Comparison of ENCODE assay signal across 8 cellular contexts in the genomic region with DNA sequence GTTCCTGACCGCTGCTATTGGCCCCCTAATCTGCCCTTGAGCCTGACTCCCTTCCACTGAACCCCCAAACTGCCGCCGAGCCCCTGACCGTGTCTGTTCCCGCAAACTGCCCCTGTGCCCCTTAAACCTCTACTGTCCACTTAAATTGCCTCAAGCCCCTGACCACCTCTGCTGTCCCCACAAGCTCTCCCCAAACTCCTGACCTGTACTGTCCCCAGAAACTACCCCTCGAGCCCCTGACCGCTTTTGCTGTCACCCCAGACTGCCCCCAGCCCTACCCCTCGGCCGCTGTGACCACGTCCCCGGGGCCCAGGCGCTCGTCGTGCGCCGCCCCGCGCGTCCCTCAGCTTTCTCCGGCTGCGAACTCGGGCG. TPM values are rescaled to one million over a fixed set of nuclear protein-coding genes. Genes with fewer than 3 reads are reported as not detected.
A peak's percentile ranks its signal among the peaks of the same experiment; 100 is the strongest.
DNase-seq lines count a peak whose midpoint lies in the region; ATAC-seq and TF ChIP-seq lines count a peak whose summit lies in the region.

No MANE protein-coding gene starts in this region.

- BruUV-seq in Panc1 (replicated peaks; lab: Mats Ljungman, UMichigan) = no TSS peak

- H3K36me3 ChIP-seq in GM06990 (ENCODE audit: control insufficient read depth, insufficient read depth, low read length) (no peaks in the 10 kb centered on the region; the same call in 1 of the 2 replicates), Panc1 (ENCODE audit: control insufficient read depth, insufficient read depth, low read length) (peaks cover 3% of the 10 kb centered on the region; the same call in 1 of the 2 replicates), esophagus muscularis mucosa (peaks cover 0 to 5% (median 2%) of the 10 kb centered on the region in 4 donors), trophoblast cell (ENCODE audit: control insufficient read depth in 1 of 2, insufficient read depth in 2 of 2, low read length in 2 of 2) (peaks cover 2 to 4% of the 10 kb centered on the region in 2 experiments)

- peaks cover 2% of the 10 kb centered on the region; the same call in 1 of the 2 replicates for H3K4me1 ChIP-seq in Panc1 (ENCODE audit: control insufficient read depth, insufficient read depth, low read length)
- peaks cover 22 to 29% (median 24%) of the 10 kb centered on the region in 4 donors for H3K4me1 ChIP-seq in esophagus muscularis mucosa
- peaks cover 8 to 9% of the 10 kb centered on the region in 2 experiments for H3K4me1 ChIP-seq in trophoblast cell (ENCODE audit: control insufficient read depth in 1 of 2, insufficient read depth in 2 of 2, low read length in 2 of 2)

- H2BK5ac ChIP-seq in trophoblast cell (ENCODE audit: low read depth, low read length, poor library complexity) = no peak overlapping the region

- TF ChIP-seq EP300 in esophagus muscularis mucosa (IDR thresholded peaks at IDR 0.05) = no peak

- WGBS in esophagus muscularis mucosa = 5% methylated on average over 20 of the region's 23 CpGs
- no CpG with 5 or more reads among the region's 23 CpGs for WGBS in trophoblast cell (ENCODE audit: extremely low coverage, insufficient coverage, insufficient read length)

- intact Hi-C loops in Panc1 (cut with micrococcal nuclease; ENCODE audit: unreplicated experiment) = no loop called here
- intact Hi-C loops in esophagus muscularis mucosa (cut with DNase I) = loop anchor here (5.0 kb wide), 1 partner anchor 42 kb away; a partner anchor contains a TSS

- H3K27me3 ChIP-seq in GM06990 (replicated peaks; ENCODE audit: control insufficient read depth, insufficient read depth, low read length) (no peaks in the 10 kb centered on the region), Panc1 (ENCODE audit: control insufficient read depth, insufficient read depth, low read length) (no peaks in the 10 kb centered on the region), esophagus muscularis mucosa (no peaks in the 10 kb centered on the region), trophoblast cell (ENCODE audit: insufficient read depth, low read length) (no peaks in the 10 kb centered on the region)

- no peak overlapping the region for H3K23ac ChIP-seq in trophoblast cell (ENCODE audit: low read length)

- no peak overlapping the region for H2AK5ac ChIP-seq in trophoblast cell (ENCODE audit: low read length)

- no peak overlapping the region for H2BK120ac ChIP-seq in trophoblast cell (ENCODE audit: insufficient read depth, low read length, poor library complexity)

- no peak overlapping the region for H3K4ac ChIP-seq in trophoblast cell (ENCODE audit: low read depth, low read length)

- H3K9me3 ChIP-seq in Panc1 (ENCODE audit: control insufficient read depth, insufficient read depth, low read depth, low read length) (no peaks in the 10 kb centered on the region), esophagus muscularis mucosa (no peaks in the 10 kb centered on the region), trophoblast cell (ENCODE audit: insufficient read depth, low read depth, low read length) (peaks cover 3% of the 10 kb centered on the region)

- H3K9ac ChIP-seq in trophoblast cell (ENCODE audit: low read length) = peak overlapping the region; percentile 38

- peaks cover 4% of the 10 kb centered on the region for H3K79me1 ChIP-seq in trophoblast cell (ENCODE audit: low read length)

- peak overlapping the region; percentile 42 for H3K14ac ChIP-seq in trophoblast cell (ENCODE audit: low read length)

- no peak overlapping the region for H2BK12ac ChIP-seq in trophoblast cell (ENCODE audit: low read length)

- in situ Hi-C loops in Panc1 (cut with HindIII; ENCODE audit: low pct_unique_long_range_greater_than_20kb, low sequenced_read_pairs) = no loop called here
- in situ Hi-C loops in GM13976 (cut with MboI; ENCODE audit: low sequenced_read_pairs, unreplicated experiment) = no loop called here

- POLR2A ChIA-PET in Panc1 (lab: Charles Lee) = no interaction called here

- no peak for TF ChIP-seq CTCF in GM06990 (IDR thresholded peaks at IDR 0.05; ENCODE audit: insufficient read depth, low read length, poor library complexity, severe bottlenecking)
- no peak for TF ChIP-seq CTCF in Panc1 (IDR thresholded peaks at IDR 0.05)
- TF ChIP-seq CTCF in esophagus muscularis mucosa (IDR thresholded peaks at IDR 0.05) = no peak
- TF ChIP-seq CTCF in GM13976 (IDR thresholded peaks at IDR 0.05; ENCODE audit: borderline replicate concordance, control extremely low read depth, extremely low read depth, insufficient read depth, missing control alignments) = no peak

- ATAC-seq in Panc1 = peak; percentile 35

- H3K4me2 ChIP-seq in trophoblast cell (ENCODE audit: low read length) = peak overlapping the region; percentile 90

- H4K8ac ChIP-seq in trophoblast cell (ENCODE audit: low read depth, low read length) = peak overlapping the region; percentile 73

- peak overlapping the region; percentile 73 for H3K27ac ChIP-seq in Panc1 (ENCODE audit: low read length)
- H3K27ac ChIP-seq in esophagus muscularis mucosa (replicated peaks in 1 of 4) = peak overlapping the region; percentile 82 to 96 (median 92)
- H3K27ac ChIP-seq in trophoblast cell (ENCODE audit: low read depth, low read length) = no peak overlapping the region

- H3K79me2 ChIP-seq in trophoblast cell (ENCODE audit: control insufficient read depth, insufficient read depth, low read length, poor library complexity) = peaks cover 6% of the 10 kb centered on the region

- peak overlapping the region; percentile 44 for H3K18ac ChIP-seq in trophoblast cell (ENCODE audit: low read length)

- H2AFZ ChIP-seq in trophoblast cell (ENCODE audit: insufficient read depth, low read length, poor library complexity) = peak overlapping the region; percentile 63

- peak overlapping the region; percentile 86 for H3K4me3 ChIP-seq in GM06990 (replicated peaks; ENCODE audit: low read depth, low read length)
- peak overlapping the region; percentile 73 to 88 for H3K4me3 ChIP-seq in Panc1 (ENCODE audit: low read depth in 2 of 2, low read length in 2 of 2)
- H3K4me3 ChIP-seq in esophagus muscularis mucosa = peak overlapping the region; percentile 83 to 95 (median 88)
- peak overlapping the region; percentile 85 for H3K4me3 ChIP-seq in trophoblast cell (ENCODE audit: low read depth, low read length)

- DNase-seq in GM06990 (ENCODE audit: extremely low read depth, insufficient read length) (no peak), Panc1 (ENCODE audit: low read depth, low spot score) (no peak), esophagus muscularis mucosa (ENCODE audit: extremely low spot score) (no peak), trophoblast cell (no peak), activated gamma-delta T cell (lab: John Stamatoyannopoulos, UW) (no peak), GM13976 (ENCODE audit: low spot score) (no peak), SHP77 treated with DMSO at 0.1 percent for 48 hours (lab: John Stamatoyannopoulos, UW) (no peak)
- no peak for DNase-seq in stimulated activated CD4-positive, alpha-beta T cell treated with anti-CD3 and anti-CD28 coated beads, Interleukin-2, amount 100 ng/mL, for 48 hours

- TF ChIP-seq POLR2A in esophagus muscularis mucosa (IDR thresholded peaks at IDR 0.05; ENCODE audit: low read depth) = no peak

- CTCF ChIA-PET in Panc1 (lab: Charles Lee) = no interaction called here

- H4K91ac ChIP-seq in trophoblast cell (ENCODE audit: low read depth, low read length) = peak overlapping the region; percentile 52

- H4K12ac ChIP-seq in trophoblast cell (ENCODE audit: low read depth, low read length) = peak overlapping the region; percentile 13

RNA-seq across cellular contexts. Expression of a gene that starts 0.4 kb away (rescaled TPM):
- 4.5 TPM for total RNA-seq in Panc1 (2021; ENCODE audit: unreplicated experiment)
- polyA plus RNA-seq in Panc1 (2012; ENCODE audit: insufficient read length) = 2.7 TPM
- total RNA-seq in esophagus muscularis mucosa = 1 to 10 TPM; 2.5 to 4.2 (median 3.0) TPM
- polyA plus RNA-seq in trophoblast cell (2013) = 2.9 TPM in 2 replicates

RNA-seq across cellular contexts. Expression of a gene that starts 33.0 kb away (rescaled TPM):
- total RNA-seq in Panc1 (2021; ENCODE audit: unreplicated experiment) (4.0 TPM), esophagus muscularis mucosa (1 to 10 TPM in 1 of 4 donors, under 1 TPM in 2, not detected in 1; 0.75 to 1.2 (median 0.91) TPM)
- polyA plus RNA-seq in Panc1 (2012; ENCODE audit: insufficient read length) = 5.4 TPM
- 0.21 and 0.58 TPM in 2 replicates for polyA plus RNA-seq in trophoblast cell (2013)

RNA-seq across cellular contexts. Expression of a gene that starts 43.7 kb away (rescaled TPM):
- total RNA-seq in Panc1 (2021; ENCODE audit: unreplicated experiment) = 4.9 TPM
- polyA plus RNA-seq in Panc1 (2012; ENCODE audit: insufficient read length) = 2.7 TPM
- total RNA-seq in esophagus muscularis mucosa = 1 to 10 TPM; 2.2 to 3.6 (median 2.3) TPM
- 5.2 and 5.6 TPM in 2 replicates for polyA plus RNA-seq in trophoblast cell (2013)
